In genomic region chr3:187918081-187918644, GRCh38 we compare ENCODE assay signal across 16 cellular contexts.
DNase-seq lines count a peak whose midpoint lies in the region; ATAC-seq and TF ChIP-seq lines count a peak whose summit lies in the region.
"Had no signal": no experiment of that assay in that cellular context is flagged by ENCODE, and none has a peak within 500 bp of the region (broad histone marks: within the 10 kb centered on the region; RNA-seq: fewer than 3 reads in every experiment).

No MANE protein-coding gene starts in this region.

- H3K36me3 ChIP-seq in NT2/D1 (ENCODE audit: insufficient read depth, insufficient read length, low read length) (no peaks in the 10 kb centered on the region), left ventricle myocardium inferior (no peaks in the 10 kb centered on the region)
- H3K36me3 ChIP-seq: cardiac muscle cell, pancreas had no signal

- peaks cover 68% of the 10 kb centered on the region for H3K4me1 Mint-ChIP-seq in activated T-cell treated with anti-CD3 and anti-CD28 coated beads, Interleukin-2, amount 50 U/mL, for 4 hours (ENCODE audit: low read depth)
- H3K4me1 Mint-ChIP-seq in activated naive CD8-positive, alpha-beta T cell (ENCODE audit: low read depth) = peaks cover 58% of the 10 kb centered on the region

- H3K27me3 ChIP-seq in NT2/D1 (ENCODE audit: insufficient read depth, insufficient read length) (no peaks in the 10 kb centered on the region), left ventricle myocardium inferior (ENCODE audit: low read depth) (no peaks in the 10 kb centered on the region)
- H3K27me3 ChIP-seq: cardiac muscle cell, hepatocyte, pancreas had no signal

- H3K4me3 ChIP-seq in NT2/D1 (ENCODE audit: insufficient read length, low read depth) (no peak overlapping the region), skin epidermis (no peak overlapping the region), left ventricle myocardium inferior (no peak overlapping the region)
- H3K4me3 ChIP-seq: cardiac muscle cell, hepatocyte, pancreas had no signal

- no peak for TF ChIP-seq CTCF in left ventricle myocardium inferior (IDR thresholded peaks at IDR 0.05; ENCODE audit: borderline replicate concordance)

- H3K36me3 Mint-ChIP-seq in activated T-cell treated with anti-CD3 and anti-CD28 coated beads, Interleukin-2, amount 50 U/mL, for 4 hours (ENCODE audit: insufficient read depth) = no peaks in the 10 kb centered on the region
- H3K36me3 Mint-ChIP-seq in activated naive CD8-positive, alpha-beta T cell = no peaks in the 10 kb centered on the region

- no peaks in the 10 kb centered on the region for H3K9me3 Mint-ChIP-seq in activated T-cell treated with anti-CD3 and anti-CD28 coated beads, Interleukin-2, amount 50 U/mL, for 4 hours
- H3K9me3 Mint-ChIP-seq in activated naive CD8-positive, alpha-beta T cell (ENCODE audit: low read depth) = no peaks in the 10 kb centered on the region
- H3K9me3 Mint-ChIP-seq: stimulated activated naive CD8-positive, alpha-beta T cell treated with anti-CD3 and anti-CD28 coated beads, Interleukin-15, amount 100 ng/mL, for 72 hours had no signal

- no peak overlapping the region for H3K9ac ChIP-seq in NT2/D1 (ENCODE audit: insufficient read length, low read depth)

- no peaks in the 10 kb centered on the region for H3K4me1 ChIP-seq in NT2/D1 (ENCODE audit: insufficient read depth, insufficient read length)
- peaks cover 30% of the 10 kb centered on the region for H3K4me1 ChIP-seq in left ventricle myocardium inferior

- no peaks in the 10 kb centered on the region for H3K9me3 ChIP-seq in NT2/D1 (ENCODE audit: insufficient read depth, low read length)
- H3K9me3 ChIP-seq in left ventricle myocardium inferior (replicated peaks) = no peaks in the 10 kb centered on the region
- H3K9me3 ChIP-seq: pancreas had no signal

- peak overlapping the region; percentile 96 for H3K27ac Mint-ChIP-seq in activated naive CD8-positive, alpha-beta T cell

- peak overlapping the region; percentile 64 for H3K4me3 Mint-ChIP-seq in activated T-cell treated with anti-CD3 and anti-CD28 coated beads, Interleukin-2, amount 50 U/mL, for 4 hours
- peak overlapping the region; percentile 78 for H3K4me3 Mint-ChIP-seq in activated naive CD8-positive, alpha-beta T cell

- DNase-seq in activated T-cell treated with anti-CD3 and anti-CD28 coated beads, Interleukin-2, amount 50 U/mL, for 4 hours = no peak
- DNase-seq in activated T-cell treated with anti-CD3 and anti-CD28 coated beads for 4 hours (no peak), NT2/D1 (ENCODE audit: low read depth, low spot score) (peak; percentile 25), LoVo (ENCODE audit: low spot score) (no peak), NOMO-1 treated with dmso at 0.1 percent for 144 hours (lab: John Stamatoyannopoulos, UW; ENCODE audit: unreplicated experiment) (no peak), left ventricle myocardium inferior (no peak)
- DNase-seq: NCI-H1092 treated with DMSO at 0.1 percent for 48 hours, NCI-H2171 treated with DMSO at 0.1 percent for 48 hours, NCI-H82, pancreas had no signal

- H3K27ac ChIP-seq in skin epidermis = peak overlapping the region in 16 of 21 experiments; percentile 12 to 78 (median 47)
- no peak overlapping the region for H3K27ac ChIP-seq in left ventricle myocardium inferior (replicated peaks)
- H3K27ac ChIP-seq: cardiac muscle cell, hepatocyte had no signal

- H3K27me3 Mint-ChIP-seq in activated T-cell treated with anti-CD3 and anti-CD28 coated beads, Interleukin-2, amount 50 U/mL, for 4 hours (ENCODE audit: low read depth) = no peaks in the 10 kb centered on the region
- H3K27me3 Mint-ChIP-seq in activated naive CD8-positive, alpha-beta T cell = no peaks in the 10 kb centered on the region
- H3K27me3 Mint-ChIP-seq: stimulated activated naive CD8-positive, alpha-beta T cell treated with anti-CD3 and anti-CD28 coated beads, Interleukin-15, amount 100 ng/mL, for 72 hours had no signal

- no peak for ATAC-seq in activated T-cell treated with anti-CD3 and anti-CD28 coated beads, Interleukin-2, amount 50 U/mL, for 4 hours
- ATAC-seq: left lobe of liver had no signal

- intact Hi-C loops in left ventricle myocardium inferior (cut with micrococcal nuclease) = no loop called here
